Comparison of ENCODE assay signal across 9 cellular contexts in the genomic region with DNA sequence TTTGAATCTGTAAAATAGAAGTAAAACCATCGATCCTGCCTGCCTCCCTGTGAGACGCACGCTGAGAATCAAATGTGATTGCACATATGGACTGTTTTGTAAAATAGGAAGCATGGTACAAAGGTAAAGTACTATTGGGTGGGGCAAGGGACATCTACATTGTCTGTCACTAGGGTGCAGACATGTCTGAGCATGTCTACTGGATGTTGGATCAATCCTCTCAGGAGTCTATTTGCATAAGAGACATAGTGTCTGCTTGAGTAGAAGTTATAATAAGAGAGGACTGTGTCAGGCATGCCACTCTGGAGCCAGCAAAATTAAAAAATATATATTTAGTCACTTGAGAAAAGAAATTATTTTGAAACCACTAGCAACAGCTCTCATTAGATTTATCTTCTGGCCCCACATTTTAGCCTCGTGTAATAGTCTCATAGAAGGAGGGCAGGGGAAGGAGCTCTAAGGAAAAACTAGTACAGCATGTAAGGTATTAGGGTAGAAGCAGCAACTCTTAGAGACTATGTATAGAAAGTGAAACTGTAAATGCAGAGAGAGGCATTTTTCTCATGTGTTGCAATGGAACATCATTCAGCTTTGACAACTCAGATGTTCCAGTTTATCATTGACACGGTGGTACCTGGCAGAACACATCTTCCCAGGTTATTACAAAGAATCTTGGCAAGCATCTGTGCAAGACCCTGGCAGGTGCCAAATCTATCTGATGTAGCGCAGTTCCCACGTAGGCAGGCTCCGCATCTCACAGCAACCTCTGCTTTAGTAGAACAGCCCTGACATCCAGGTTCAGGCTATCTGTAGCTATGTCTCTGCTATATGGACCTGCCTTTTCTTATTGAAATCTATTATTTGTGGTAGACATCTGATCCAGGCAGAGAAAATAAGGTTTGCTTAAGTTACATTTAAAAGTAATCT.
DNase-seq lines count a peak whose midpoint lies in the region; ATAC-seq, FAIRE-seq and TF ChIP-seq lines count a peak whose summit lies in the region.
"Had no signal": no experiment of that assay in that cellular context is flagged by ENCODE, and none has a peak within 500 bp of the region (broad histone marks: within the 10 kb centered on the region; RNA-seq: fewer than 3 reads in every experiment).

No MANE protein-coding gene starts in this region.

- no peak overlapping the region for H3K4me3 ChIP-seq in bronchial epithelial cell (ENCODE audit: low read depth, low read length)

- DNase-seq in NCI-H1105 treated with DMSO at 0.1 percent for 48 hours (lab: John Stamatoyannopoulos, UW): peak; percentile 76
- DNase-seq in bronchial epithelial cell (ENCODE audit: low read depth): peak; percentile 37
- DNase-seq in activated gamma-delta T cell treated with Interleukin-2 at 50 U/mL for 16 hours: no peak
- no peak for DNase-seq in stimulated activated CD4-positive, alpha-beta T cell treated with anti-CD3 and anti-CD28 coated beads, Interleukin-2, amount 100 ng/mL, for 24 hours
- no peak for DNase-seq in ACHN
- DNase-seq in H54 (ENCODE audit: insufficient read length, low spot score): no peak
- DNase-seq: left cardiac atrium had no signal

- H3K27me3 ChIP-seq in bronchial epithelial cell (ENCODE audit: control insufficient read depth, insufficient read depth, low read length): no peaks in the 10 kb centered on the region

- TF ChIP-seq POLR2A in H54 (IDR thresholded peaks at IDR 0.05; ENCODE audit: low read depth, low read length): no peak

- no peak for TF ChIP-seq CTCF in bronchial epithelial cell (IDR thresholded peaks at IDR 0.05; ENCODE audit: insufficient read depth, low read length, severe bottlenecking)

- peak; percentile 64 for ATAC-seq in GM18873 (IDR thresholded peaks at IDR 0.05; ENCODE audit: low FRiP score, unreplicated experiment)
- ATAC-seq in HG02642 (IDR thresholded peaks at IDR 0.05; ENCODE audit: poor library complexity, unreplicated experiment): peak; percentile 62
- ATAC-seq: left cardiac atrium had no signal

- FAIRE-seq in bronchial epithelial cell (lab: Jason Lieb, UNC) (no peak), H54 (lab: Jason Lieb, UNC) (no peak)

- in situ Hi-C loops in ACHN (cut with HindIII; ENCODE audit: low pct_ligation_motif_present, low pct_unique_long_range_greater_than_20kb, low sequenced_read_pairs): no loop called here

- no peaks in the 10 kb centered on the region for H3K36me3 ChIP-seq in bronchial epithelial cell (ENCODE audit: control insufficient read depth, insufficient read depth, low read length)

Comparison
In these comparisons a context has a peak if more than half of its experiments do, and no peak if none do; other contexts are left out.
1. DNase-seq: peak in NCI-H1105 treated with DMSO at 0.1 percent for 48 hours (single experiment) and bronchial epithelial cell (single experiment); none in activated gamma-delta T cell treated with Interleukin-2 at 50 U/mL for 16 hours (single experiment), stimulated activated CD4-positive, alpha-beta T cell treated with anti-CD3 and anti-CD28 coated beads, Interleukin-2, amount 100 ng/mL, for 24 hours (0 of 2), ACHN (single experiment) and H54 (single experiment).